Comparison of ENCODE assay signal across 1 cellular context in the genomic region with DNA sequence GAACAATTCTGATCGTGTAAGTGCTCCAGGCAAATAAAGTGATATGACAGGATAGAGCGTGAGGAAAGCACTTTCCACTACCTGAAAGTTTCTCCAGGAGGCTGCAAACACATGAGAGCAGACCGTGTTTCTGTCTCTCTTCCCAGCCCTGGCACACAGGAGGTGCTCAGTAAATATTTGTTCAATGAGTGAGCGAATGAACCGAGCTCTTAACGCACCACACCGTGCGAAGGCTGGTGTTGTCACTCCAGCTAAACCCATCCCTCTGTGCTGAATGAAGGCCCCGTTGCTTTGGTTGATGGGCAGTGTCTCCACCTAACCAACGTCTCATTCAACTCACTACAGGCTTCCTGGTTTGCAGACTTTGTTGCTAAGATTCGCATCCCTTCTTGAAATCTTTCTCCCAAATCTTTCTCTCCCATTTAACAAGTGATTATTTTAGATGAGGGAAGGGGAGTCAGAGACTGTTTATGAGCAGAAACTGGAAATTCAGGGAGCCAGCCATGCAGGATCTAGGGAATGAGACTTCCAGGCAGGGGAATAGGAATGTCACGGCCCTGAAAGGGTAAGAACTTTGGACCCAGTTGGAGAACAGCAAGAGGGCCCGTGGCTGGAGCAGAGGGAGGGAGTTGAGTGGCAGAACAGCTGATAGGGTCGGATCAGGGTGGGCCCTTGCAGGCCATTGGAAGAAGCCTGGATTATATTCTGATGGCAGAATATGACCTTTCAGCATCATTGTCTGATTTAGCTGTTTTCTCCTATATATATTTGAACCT.
TF ChIP-seq lines count a peak whose summit lies in the region.

No MANE protein-coding gene starts in this region.

TF ChIP-seq in H1, 55 proteins besides CTCF, POLR2A, EP300 and RAD21 (continued from another document):
- no peak for TF ChIP-seq E2F6 (IDR thresholded peaks at IDR 0.05)
